1 cellular context compared by ENCODE assay signal in the genomic region with DNA sequence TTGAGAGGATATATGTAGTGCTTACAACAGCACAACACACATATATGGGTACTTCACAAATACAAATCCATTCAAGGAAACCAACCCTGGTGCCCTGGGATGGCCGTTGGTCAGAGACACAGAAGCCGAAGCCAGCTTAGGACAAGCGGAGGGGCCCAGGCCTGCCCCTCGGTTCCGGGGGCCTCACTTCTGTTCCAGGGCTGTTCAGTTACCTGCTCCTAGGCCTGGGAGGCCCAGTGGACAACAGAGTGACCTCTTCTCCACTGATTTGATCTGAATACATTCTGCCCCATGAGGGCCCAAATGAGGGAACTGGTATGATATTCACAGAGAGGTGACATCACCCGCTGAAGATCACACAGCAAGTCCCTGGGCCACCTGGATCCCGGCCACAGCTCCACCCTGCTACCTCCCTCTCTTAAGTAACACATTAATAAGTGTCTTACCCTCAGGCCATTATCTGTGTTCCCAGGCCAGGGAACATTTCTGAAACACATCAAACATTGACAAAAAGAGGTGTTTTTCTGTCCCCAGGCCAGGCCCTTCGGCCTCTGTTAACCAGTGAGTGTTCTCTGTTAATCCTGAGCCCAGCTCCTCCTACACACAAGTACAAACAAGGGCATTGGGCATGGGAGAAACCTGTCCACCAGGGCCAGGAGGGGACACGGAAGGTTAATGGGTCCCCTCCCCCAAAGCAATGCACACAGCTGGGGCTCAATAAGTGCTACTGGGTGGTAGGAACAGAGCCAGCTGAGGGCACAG.
A peak's percentile ranks its signal among the peaks of the same experiment; 100 is the strongest.
TF ChIP-seq lines count a peak whose summit lies in the region.

No MANE protein-coding gene starts in this region.

TF ChIP-seq in K562, 482 proteins besides CTCF, POLR2A, EP300 and RAD21:
- TF ChIP-seq CREB1 (IDR thresholded peaks at IDR 0.05) = no peak
- no peak for TF ChIP-seq CREB1 (CRISPR knock-in tag; IDR thresholded peaks at IDR 0.05)
- TF ChIP-seq CBFA2T3 (IDR thresholded peaks at IDR 0.05) = peak; percentile 14; the same call in 1 of the 2 replicates
- TF ChIP-seq IRF2 (CRISPR knock-in tag; IDR thresholded peaks at IDR 0.05) = no peak
- TF ChIP-seq KAT8 (IDR thresholded peaks at IDR 0.05; ENCODE audit: low read depth) = no peak
- no peak for TF ChIP-seq ZNF57 (CRISPR knock-in tag; IDR thresholded peaks at IDR 0.05)
- no peak for TF ChIP-seq CHD2 (IDR thresholded peaks at IDR 0.05; ENCODE audit: low read depth, low read length)
- no peak for TF ChIP-seq SAFB2 (IDR thresholded peaks at IDR 0.05; ENCODE audit: borderline replicate concordance, low read depth, low read length, severe bottlenecking)
- TF ChIP-seq ZKSCAN8 (CRISPR knock-in tag; IDR thresholded peaks at IDR 0.05) = peak; percentile 87
- TF ChIP-seq ZFP36 (IDR thresholded peaks at IDR 0.05; ENCODE audit: low read depth, low read length, partially characterized antibody) = peak; percentile 16
- TF ChIP-seq, protein P1, sequence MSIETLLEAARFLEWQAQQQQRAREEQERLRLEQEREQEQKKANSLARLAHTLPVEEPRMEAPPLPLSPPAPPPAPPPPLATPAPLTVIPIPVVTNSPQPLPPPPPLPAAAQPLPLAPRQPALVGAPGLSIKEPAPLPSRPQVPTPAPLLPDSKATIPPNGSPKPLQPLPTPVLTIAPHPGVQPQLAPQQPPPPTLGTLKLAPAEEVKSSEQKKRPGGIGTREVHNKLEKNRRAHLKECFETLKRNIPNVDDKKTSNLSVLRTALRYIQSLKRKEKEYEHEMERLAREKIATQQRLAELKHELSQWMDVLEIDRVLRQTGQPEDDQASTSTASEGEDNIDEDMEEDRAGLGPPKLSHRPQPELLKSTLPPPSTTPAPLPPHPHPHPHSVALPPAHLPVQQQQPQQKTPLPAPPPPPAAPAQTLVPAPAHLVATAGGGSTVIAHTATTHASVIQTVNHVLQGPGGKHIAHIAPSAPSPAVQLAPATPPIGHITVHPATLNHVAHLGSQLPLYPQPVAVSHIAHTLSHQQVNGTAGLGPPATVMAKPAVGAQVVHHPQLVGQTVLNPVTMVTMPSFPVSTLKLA (conservative IDR thresholded peaks at IDR 0.05) = no peak
- TF ChIP-seq JUNB (CRISPR knock-in tag; conservative IDR thresholded peaks at IDR 0.05) = no peak
- TF ChIP-seq CEBPB (tag; IDR thresholded peaks at IDR 0.05) = no peak
- TF ChIP-seq, protein P2, sequence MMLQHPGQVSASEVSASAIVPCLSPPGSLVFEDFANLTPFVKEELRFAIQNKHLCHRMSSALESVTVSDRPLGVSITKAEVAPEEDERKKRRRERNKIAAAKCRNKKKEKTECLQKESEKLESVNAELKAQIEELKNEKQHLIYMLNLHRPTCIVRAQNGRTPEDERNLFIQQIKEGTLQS (IDR thresholded peaks at IDR 0.05) = 0 out of 2 replicates have a peak, but pooled peaks have one; percentile 27
- TF ChIP-seq, protein P2 (CRISPR knock-in tag; conservative IDR thresholded peaks at IDR 0.05) = no peak
- TF ChIP-seq BCOR (IDR thresholded peaks at IDR 0.05) = no peak
